In the genomic region with DNA sequence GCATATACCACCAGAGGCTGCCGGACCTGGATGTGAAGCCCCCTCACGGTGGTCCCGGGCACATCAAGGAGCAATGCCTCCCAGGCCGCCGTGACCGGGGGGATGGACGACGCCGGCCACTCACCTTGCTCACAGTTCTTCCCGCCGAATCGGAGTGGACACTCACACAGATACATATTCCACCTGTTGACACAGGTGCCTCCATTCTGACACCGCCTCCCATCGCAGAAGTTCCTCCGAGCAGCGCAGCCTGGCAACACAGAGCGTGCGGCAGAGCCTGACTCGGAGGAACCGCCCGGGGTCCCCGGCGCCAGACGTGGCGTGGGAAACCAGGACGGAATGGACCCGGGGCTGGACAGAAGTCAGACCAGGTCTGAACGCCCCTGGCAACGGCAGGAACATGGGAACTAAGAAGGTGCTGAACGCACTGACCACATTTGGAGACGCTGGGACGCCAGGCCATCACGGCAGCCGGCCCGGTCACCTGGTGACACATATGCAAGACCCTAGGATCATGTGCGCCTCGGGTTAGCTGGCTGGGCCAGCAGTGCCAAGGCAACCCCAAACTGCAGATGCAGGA, we compare ENCODE assay signal across 34 cellular contexts.
"Had no signal": no experiment of that assay in that cellular context is flagged by ENCODE, and none has a peak within 500 bp of the region (broad histone marks: within the 10 kb centered on the region; RNA-seq: fewer than 3 reads in every experiment).

No MANE protein-coding gene starts in this region.

- H3K4me1 ChIP-seq: ascending aorta had no signal

- H3K27ac Mint-ChIP-seq: activated B cell treated with CpG ODN at 0.5 μM for 24 hours; activated CD4-positive, alpha-beta memory T cell treated with anti-CD3 and anti-CD28 coated beads for 36 hours; activated CD4-positive, alpha-beta T cell treated with anti-CD3 and anti-CD28 coated beads, Interleukin-2, amount 10 ng/mL, durations not matched to agents 24 days and 14 days; activated CD8-positive, alpha-beta T cell treated with anti-CD3 and anti-CD28 coated beads for 36 hours; activated naive CD4-positive, alpha-beta T cell treated with anti-CD3 and anti-CD28 coated beads, Interleukin-2, amount 10 ng/mL, durations not matched to agents 7 days and 5 days; activated naive CD4-positive, alpha-beta T cell treated with anti-CD3 and anti-CD28 coated beads, Interleukin-2, amount 50 U/mL, for 24 hours; activated naive CD8-positive, alpha-beta T cell; activated naive CD8-positive, alpha-beta T cell treated with anti-CD3 and anti-CD28 coated beads, Interleukin-2, amount 10 ng/mL, durations not matched to agents 7 days and 5 days; activated naive CD8-positive, alpha-beta T cell treated with anti-CD3 and anti-CD28 coated beads, Interleukin-2, amount 50 U/mL, for 24 hours; activated T-cell treated with anti-CD3 and anti-CD28 coated beads, Interleukin-2, amount 50 U/mL, for 24 hours; activated T-helper 2 cell treated with anti-CD3 and anti-CD28 coated beads, Interferon-gamma antibody, Interleukin-2, Interleukin-4, amounts not matched to agents 10 μg/mL and 5 μg/mL and 100 μg/mL, durations not matched to agents 14 hours and 24 hours and 36 hours; T-helper 1 cell treated with Interleukin-12 subunit alpha and Interleukin-12 subunit beta and Interleukin-4 antibody, amounts not matched to agents 30 μg/mL and 1 μg/mL, for 36 hours; T-helper 2 cell treated with Interferon-gamma antibody and Interleukin-4, amounts not matched to agents 5 μg/mL and 100 μg/mL, for 36 hours had no signal

- H3K4me3 Mint-ChIP-seq: activated B cell treated with CpG ODN at 0.5 μM for 24 hours; activated CD4-positive, alpha-beta memory T cell treated with anti-CD3 and anti-CD28 coated beads for 36 hours; activated CD4-positive, alpha-beta T cell treated with anti-CD3 and anti-CD28 coated beads, Interleukin-2, amount 10 ng/mL, durations not matched to agents 24 days and 14 days; activated CD8-positive, alpha-beta T cell treated with anti-CD3 and anti-CD28 coated beads for 36 hours; activated naive CD4-positive, alpha-beta T cell treated with anti-CD3 and anti-CD28 coated beads, Interleukin-2, amount 10 ng/mL, durations not matched to agents 7 days and 5 days; activated naive CD4-positive, alpha-beta T cell treated with anti-CD3 and anti-CD28 coated beads, Interleukin-2, amount 50 U/mL, for 24 hours; activated naive CD8-positive, alpha-beta T cell; activated naive CD8-positive, alpha-beta T cell treated with anti-CD3 and anti-CD28 coated beads, Interleukin-2, amount 10 ng/mL, durations not matched to agents 7 days and 5 days; activated naive CD8-positive, alpha-beta T cell treated with anti-CD3 and anti-CD28 coated beads, Interleukin-2, amount 50 U/mL, for 24 hours; activated T-cell treated with anti-CD3 and anti-CD28 coated beads, Interleukin-2, amount 50 U/mL, for 24 hours; brain; central memory CD8-positive, alpha-beta T cell; T-helper 1 cell treated with Interleukin-12 subunit alpha and Interleukin-12 subunit beta and Interleukin-4 antibody, amounts not matched to agents 30 μg/mL and 1 μg/mL, for 36 hours; T-helper 2 cell treated with Interferon-gamma antibody and Interleukin-4, amounts not matched to agents 5 μg/mL and 100 μg/mL, for 36 hours had no signal

- H3K36me3 ChIP-seq: ascending aorta, cardiac muscle cell had no signal

- H3K27me3 ChIP-seq: ascending aorta, cardiac muscle cell had no signal

- H3K4me1 Mint-ChIP-seq: activated CD4-positive, alpha-beta T cell treated with anti-CD3 and anti-CD28 coated beads, Interleukin-2, amount 10 ng/mL, durations not matched to agents 24 days and 14 days; activated naive CD4-positive, alpha-beta T cell treated with anti-CD3 and anti-CD28 coated beads, Interleukin-2, amount 10 ng/mL, durations not matched to agents 7 days and 5 days; activated naive CD4-positive, alpha-beta T cell treated with anti-CD3 and anti-CD28 coated beads, Interleukin-2, amount 50 U/mL, for 24 hours; activated naive CD8-positive, alpha-beta T cell treated with anti-CD3 and anti-CD28 coated beads, Interleukin-2, amount 10 ng/mL, durations not matched to agents 7 days and 5 days; activated naive CD8-positive, alpha-beta T cell treated with anti-CD3 and anti-CD28 coated beads, Interleukin-2, amount 50 U/mL, for 24 hours; central memory CD8-positive, alpha-beta T cell had no signal

- DNase-seq: activated B cell treated with CpG ODN at 0.5 μM for 24 hours; activated CD4-positive, alpha-beta memory T cell treated with anti-CD3 and anti-CD28 coated beads for 36 hours; activated CD4-positive, alpha-beta T cell treated with anti-CD3 and anti-CD28 coated beads for 4 hours; activated CD4-positive, alpha-beta T cell treated with anti-CD3 and anti-CD28 coated beads, Interleukin-2, amount 10 ng/mL, durations not matched to agents 24 days and 14 days; activated CD4-positive, alpha-beta T cell treated with anti-CD3 and anti-CD28 coated beads, Interleukin-2, amount 50 U/mL, for 1 hour; activated CD4-positive, alpha-beta T cell treated with anti-CD3 and anti-CD28 coated beads, Interleukin-2, amount 50 U/mL, for 4 hours; activated CD4-positive, CD25-positive, alpha-beta regulatory T cell treated with anti-CD3 and anti-CD28 coated beads, Interleukin-2, amount 50 U/mL, for 72 hours; activated CD8-positive, alpha-beta memory T cell treated with anti-CD3 and anti-CD28 coated beads, Interleukin-2, amount 50 U/mL, for 48 hours; activated CD8-positive, alpha-beta T cell treated with anti-CD3 and anti-CD28 coated beads for 36 hours; activated effector memory CD4-positive, alpha-beta T cell treated with Interleukin-2 at 50 U/mL for 16 hours; activated gamma-delta T cell; activated naive CD4-positive, alpha-beta T cell treated with anti-CD3 and anti-CD28 coated beads, Interleukin-2, amount 10 ng/mL, durations not matched to agents 7 days and 5 days; activated naive CD4-positive, alpha-beta T cell treated with Interleukin-2 at 50 U/mL for 16 hours; activated naive CD8-positive, alpha-beta T cell treated with anti-CD3 and anti-CD28 coated beads, Interleukin-2, amount 10 ng/mL, durations not matched to agents 7 days and 5 days; activated naive CD8-positive, alpha-beta T cell treated with anti-CD3 and anti-CD28 coated beads, Interleukin-2, amount 50 U/mL, for 24 hours; activated T-cell treated with anti-CD3 and anti-CD28 coated beads, Interleukin-2, amount 50 U/mL, for 24 hours; activated T-cell treated with anti-CD3 and anti-CD28 coated beads, Interleukin-2, amount 50 U/mL, for 48 hours; amygdala; anterior cingulate cortex; caudate nucleus; cerebellar nuclear complex; T-helper 1 cell; T-helper 2 cell; T-helper 9 cell had no signal

- ATAC-seq: activated CD8-positive, alpha-beta T cell treated with anti-CD3 and anti-CD28 coated beads for 36 hours; activated naive CD8-positive, alpha-beta T cell treated with anti-CD3 and anti-CD28 coated beads, Interleukin-2, amount 50 U/mL, for 24 hours had no signal

- H3K27me3 Mint-ChIP-seq: activated B cell treated with CpG ODN at 0.5 μM for 24 hours; activated CD4-positive, alpha-beta memory T cell treated with anti-CD3 and anti-CD28 coated beads for 36 hours; activated CD4-positive, alpha-beta T cell treated with anti-CD3 and anti-CD28 coated beads, Interleukin-2, amount 10 ng/mL, durations not matched to agents 24 days and 14 days; activated CD8-positive, alpha-beta T cell treated with anti-CD3 and anti-CD28 coated beads for 36 hours; activated naive CD4-positive, alpha-beta T cell treated with anti-CD3 and anti-CD28 coated beads, Interleukin-2, amount 10 ng/mL, durations not matched to agents 7 days and 5 days; activated naive CD4-positive, alpha-beta T cell treated with anti-CD3 and anti-CD28 coated beads, Interleukin-2, amount 50 U/mL, for 24 hours; activated naive CD8-positive, alpha-beta T cell; activated naive CD8-positive, alpha-beta T cell treated with anti-CD3 and anti-CD28 coated beads, Interleukin-2, amount 10 ng/mL, durations not matched to agents 7 days and 5 days; activated naive CD8-positive, alpha-beta T cell treated with anti-CD3 and anti-CD28 coated beads, Interleukin-2, amount 50 U/mL, for 24 hours; activated T-cell treated with anti-CD3 and anti-CD28 coated beads, Interleukin-2, amount 50 U/mL, for 24 hours; brain had no signal

- H3K27ac ChIP-seq: ascending aorta, cardiac muscle cell, VCaP had no signal

- H3K9me3 Mint-ChIP-seq: activated B cell treated with CpG ODN at 0.5 μM for 24 hours; activated CD4-positive, alpha-beta memory T cell treated with anti-CD3 and anti-CD28 coated beads for 36 hours; activated CD4-positive, alpha-beta T cell treated with anti-CD3 and anti-CD28 coated beads, Interleukin-2, amount 10 ng/mL, durations not matched to agents 24 days and 14 days; activated CD8-positive, alpha-beta T cell treated with anti-CD3 and anti-CD28 coated beads for 36 hours; activated naive CD4-positive, alpha-beta T cell treated with anti-CD3 and anti-CD28 coated beads, Interleukin-2, amount 10 ng/mL, durations not matched to agents 7 days and 5 days; activated naive CD4-positive, alpha-beta T cell treated with anti-CD3 and anti-CD28 coated beads, Interleukin-2, amount 50 U/mL, for 24 hours; activated naive CD8-positive, alpha-beta T cell treated with anti-CD3 and anti-CD28 coated beads, Interleukin-2, amount 10 ng/mL, durations not matched to agents 7 days and 5 days; activated naive CD8-positive, alpha-beta T cell treated with anti-CD3 and anti-CD28 coated beads, Interleukin-2, amount 50 U/mL, for 24 hours; activated T-cell treated with anti-CD3 and anti-CD28 coated beads, Interleukin-2, amount 50 U/mL, for 24 hours; activated T-helper 2 cell treated with anti-CD3 and anti-CD28 coated beads, Interferon-gamma antibody, Interleukin-2, Interleukin-4, amounts not matched to agents 10 μg/mL and 5 μg/mL and 100 μg/mL, durations not matched to agents 14 hours and 24 hours and 36 hours; brain; central memory CD8-positive, alpha-beta T cell; T-helper 1 cell treated with Interleukin-12 subunit alpha and Interleukin-12 subunit beta and Interleukin-4 antibody, amounts not matched to agents 30 μg/mL and 1 μg/mL, for 36 hours; T-helper 2 cell treated with Interferon-gamma antibody and Interleukin-4, amounts not matched to agents 5 μg/mL and 100 μg/mL, for 36 hours had no signal

- H3K36me3 Mint-ChIP-seq: activated CD4-positive, alpha-beta memory T cell treated with anti-CD3 and anti-CD28 coated beads for 36 hours; activated naive CD4-positive, alpha-beta T cell treated with anti-CD3 and anti-CD28 coated beads, Interleukin-2, amount 10 ng/mL, durations not matched to agents 7 days and 5 days; activated naive CD4-positive, alpha-beta T cell treated with anti-CD3 and anti-CD28 coated beads, Interleukin-2, amount 50 U/mL, for 24 hours; activated naive CD8-positive, alpha-beta T cell; activated naive CD8-positive, alpha-beta T cell treated with anti-CD3 and anti-CD28 coated beads, Interleukin-2, amount 10 ng/mL, durations not matched to agents 7 days and 5 days; brain had no signal

- H3K9me3 ChIP-seq: ascending aorta had no signal

- H3K4me3 ChIP-seq: ascending aorta, cardiac muscle cell had no signal
